Comparison of ENCODE assay signal across 8 cellular contexts in the genomic region with DNA sequence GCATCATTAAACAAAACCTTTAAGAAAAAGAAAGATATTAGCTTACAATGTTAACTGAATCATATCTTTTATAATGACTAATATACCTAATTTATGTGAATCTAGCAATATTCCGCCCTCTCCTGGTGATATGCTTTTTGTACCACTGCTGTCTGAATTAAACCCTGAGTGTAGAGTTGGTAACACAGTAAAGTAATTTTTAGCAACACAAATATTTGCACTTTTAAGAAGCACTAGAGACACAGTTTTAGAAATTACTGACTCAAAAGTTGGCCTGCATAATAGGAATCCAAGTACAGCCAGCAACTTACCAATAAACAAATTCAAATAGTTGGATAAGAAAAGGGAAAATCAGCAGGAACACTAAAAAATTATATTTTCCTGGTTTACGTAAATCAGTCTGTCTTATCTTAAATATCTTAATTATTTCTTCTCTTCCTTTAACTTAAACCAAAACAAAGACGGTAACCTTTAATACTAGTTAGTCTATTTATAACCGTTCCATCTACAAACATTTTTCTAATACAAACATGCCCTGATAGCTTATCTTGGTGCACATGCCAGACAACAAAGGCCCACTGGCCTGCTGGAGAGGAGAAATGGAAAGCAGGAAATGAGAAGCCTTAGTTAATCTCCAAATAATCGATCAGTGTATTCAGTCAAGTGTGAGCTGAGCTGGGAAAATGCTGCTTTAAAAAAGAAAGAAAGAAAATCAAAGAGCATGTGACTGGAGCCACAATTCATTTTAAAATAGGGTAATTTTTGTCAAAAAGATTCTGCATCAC.
DNase-seq lines count a peak whose midpoint lies in the region; ATAC-seq and TF ChIP-seq lines count a peak whose summit lies in the region.

No MANE protein-coding gene starts in this region.

- DNase-seq in activated T-cell treated with anti-CD3 and anti-CD28 coated beads, Interleukin-2, amount 50 U/mL, for 72 hours = no peak
- DNase-seq in activated T-cell treated with anti-CD3 and anti-CD28 coated beads, Interleukin-2, amount 50 U/mL, for 1 hour = no peak
- peak; percentile 40 for DNase-seq in astrocyte of the hippocampus (ENCODE audit: low read depth, low spot score)
- peak; percentile 31 for DNase-seq in left kidney (ENCODE audit: low read depth, low spot score)
- no peak for DNase-seq in vagina (ENCODE audit: extremely low spot score in 2 of 2)
- no peak for DNase-seq in T-helper 1 cell
- DNase-seq in NCI-H187 (lab: John Stamatoyannopoulos, UW) = no peak

- no peaks in the 10 kb centered on the region for H3K36me3 ChIP-seq in vagina

- H3K27me3 Mint-ChIP-seq in activated T-cell treated with anti-CD3 and anti-CD28 coated beads, Interleukin-2, amount 50 U/mL, for 72 hours (ENCODE audit: low read depth) = no peaks in the 10 kb centered on the region

- no peaks in the 10 kb centered on the region for H3K27me3 ChIP-seq in vagina

- H3K9me3 ChIP-seq in vagina = no peaks in the 10 kb centered on the region

- no peak overlapping the region for H3K4me3 Mint-ChIP-seq in activated T-cell treated with anti-CD3 and anti-CD28 coated beads, Interleukin-2, amount 50 U/mL, for 72 hours

- H3K4me1 Mint-ChIP-seq in activated T-cell treated with anti-CD3 and anti-CD28 coated beads, Interleukin-2, amount 50 U/mL, for 72 hours (ENCODE audit: low read depth) = peaks cover 17% of the 10 kb centered on the region

- peak overlapping the region; percentile 42 for H3K27ac Mint-ChIP-seq in activated T-cell treated with anti-CD3 and anti-CD28 coated beads, Interleukin-2, amount 50 U/mL, for 72 hours

- H3K36me3 Mint-ChIP-seq in activated T-cell treated with anti-CD3 and anti-CD28 coated beads, Interleukin-2, amount 50 U/mL, for 72 hours (ENCODE audit: insufficient read depth in 2 of 2) = peaks cover 0 to 2% of the 10 kb centered on the region in 2 donors

- no peak overlapping the region for H3K4me3 ChIP-seq in vagina

- peak in 2 of 3 experiments; percentile 33 to 34 for TF ChIP-seq CTCF in vagina (IDR thresholded peaks at IDR 0.05)

- no peak for TF ChIP-seq POLR2A in vagina (IDR thresholded peaks at IDR 0.05)

- intact Hi-C loops in vagina (cut with DNase I) = no loop called here

- no peak for ATAC-seq in activated T-cell treated with anti-CD3 and anti-CD28 coated beads, Interleukin-2, amount 50 U/mL, for 72 hours (replicated peaks in 1 of 2)
- no peak for ATAC-seq in GM21528 (IDR thresholded peaks at IDR 0.05; ENCODE audit: low FRiP score, unreplicated experiment)

- no peaks in the 10 kb centered on the region for H3K4me1 ChIP-seq in vagina

- peak overlapping the region; percentile 42 for H3K27ac ChIP-seq in vagina

- H3K9me3 Mint-ChIP-seq in activated T-cell treated with anti-CD3 and anti-CD28 coated beads, Interleukin-2, amount 50 U/mL, for 72 hours = no peaks in the 10 kb centered on the region

Comparison
In these comparisons a context has a peak if more than half of its experiments do, and no peak if none do; other contexts are left out.
1. DNase-seq: peak in astrocyte of the hippocampus (single experiment) and left kidney (single experiment); none in activated T-cell treated with anti-CD3 and anti-CD28 coated beads, Interleukin-2, amount 50 U/mL, for 72 hours (0 of 2), activated T-cell treated with anti-CD3 and anti-CD28 coated beads, Interleukin-2, amount 50 U/mL, for 1 hour (single experiment), vagina (0 of 2), T-helper 1 cell (0 of 5) and NCI-H187 (0 of 2).